Comparison of ENCODE assay signal across 2 cellular contexts in genomic region chr11:73218106-73218829, GRCh38.
A peak's percentile ranks its signal among the peaks of the same experiment; 100 is the strongest.
TF ChIP-seq lines count a peak whose summit lies in the region.

TSS of gene P2RY2 (plus strand) at chr11:73218281. CDS start at chr11:73234160, 15,879 bp downstream.

TF ChIP-seq in HEK293, 187 proteins besides CTCF, POLR2A, EP300 and RAD21 (continued from another document):
- TF ChIP-seq AEBP2 (tag by site-specific recombination; IDR thresholded peaks at IDR 0.05; ENCODE audit: borderline replicate concordance) (no peak), ZNF514 (tag by site-specific recombination; IDR thresholded peaks at IDR 0.05) (no peak), ZNF202 (tag by site-specific recombination; IDR thresholded peaks at IDR 0.05; ENCODE audit: borderline replicate concordance) (no peak), SETDB1 (IDR thresholded peaks at IDR 0.05; ENCODE audit: insufficient read length, low read length) (no peak), HOXD13 (CRISPR knock-in tag; IDR thresholded peaks at IDR 0.05; ENCODE audit: borderline replicate concordance) (no peak), ZNF214 (tag by site-specific recombination; IDR thresholded peaks at IDR 0.05; ENCODE audit: borderline replicate concordance) (no peak), HOXC10 (CRISPR knock-in tag; IDR thresholded peaks at IDR 0.05) (no peak), KLF7 (tag by site-specific recombination; IDR thresholded peaks at IDR 0.05; ENCODE audit: borderline replicate concordance) (peak; percentile 20; the same call in 1 of the 2 replicates), ZBTB1 (tag by site-specific recombination; IDR thresholded peaks at IDR 0.05) (no peak), ZNF664 (tag by site-specific recombination; IDR thresholded peaks at IDR 0.05) (no peak), ZNF776 (tag by site-specific recombination; IDR thresholded peaks at IDR 0.05; ENCODE audit: borderline replicate concordance) (no peak), ZNF707 (tag by site-specific recombination; IDR thresholded peaks at IDR 0.05) (no peak), SCRT2 (tag by site-specific recombination; IDR thresholded peaks at IDR 0.05) (no peak), ZNF501 (tag by site-specific recombination; IDR thresholded peaks at IDR 0.05) (peak; percentile 42; the same call in 1 of the 2 replicates), ZNF747 (tag by site-specific recombination; IDR thresholded peaks at IDR 0.05) (no peak), ZNF394 (tag by site-specific recombination; IDR thresholded peaks at IDR 0.05; ENCODE audit: borderline replicate concordance) (peak; percentile 57; the same call in 1 of the 2 replicates), ZNF133 (tag by site-specific recombination; IDR thresholded peaks at IDR 0.05) (no peak), ZNF571 (tag by site-specific recombination; IDR thresholded peaks at IDR 0.05) (no peak), GLI2 (tag by site-specific recombination; IDR thresholded peaks at IDR 0.05; ENCODE audit: borderline replicate concordance, low read depth) (no peak), ZBTB10 (tag by site-specific recombination; IDR thresholded peaks at IDR 0.05) (0 out of 2 replicates have a peak, but pooled peaks have one; percentile 36), ZNF416 (tag by site-specific recombination; IDR thresholded peaks at IDR 0.05) (no peak), BCL11A (tag by site-specific recombination; IDR thresholded peaks at IDR 0.05; ENCODE audit: low read depth) (no peak), ZNF266 (tag by site-specific recombination; IDR thresholded peaks at IDR 0.05; ENCODE audit: low read depth) (no peak), WT1 (tag by site-specific recombination; IDR thresholded peaks at IDR 0.05) (no peak; the same call in 1 of the 2 replicates), ZNF76 (tag by site-specific recombination; IDR thresholded peaks at IDR 0.05; ENCODE audit: borderline replicate concordance, low read depth) (0 out of 2 replicates have a peak, but pooled peaks have one; percentile 13), ZNF362 (tag by site-specific recombination; IDR thresholded peaks at IDR 0.05) (no peak), ZNF37A (tag by site-specific recombination; IDR thresholded peaks at IDR 0.05) (no peak)

TF ChIP-seq in HepG2, 621 proteins besides CTCF, POLR2A, EP300 and RAD21 (continued from another document and continues in another):
- no peak for TF ChIP-seq KIAA2018 (CRISPR knock-in tag; IDR thresholded peaks at IDR 0.05; ENCODE audit: borderline replicate concordance)
- no peak for TF ChIP-seq ZKSCAN5 (CRISPR knock-in tag; IDR thresholded peaks at IDR 0.05)
- TF ChIP-seq PHF8 (CRISPR knock-in tag; IDR thresholded peaks at IDR 0.05) = peak; percentile 65; the same call in 1 of the 2 replicates
- TF ChIP-seq ZNF496 (CRISPR knock-in tag; IDR thresholded peaks at IDR 0.05; ENCODE audit: insufficient replicate concordance) = no peak
- no peak for TF ChIP-seq KLF9 (CRISPR knock-in tag; IDR thresholded peaks at IDR 0.05; ENCODE audit: low read depth)
- peak; percentile 67 for TF ChIP-seq ATF7-NPFF (CRISPR knock-in tag; IDR thresholded peaks at IDR 0.05; ENCODE audit: low read depth)
- TF ChIP-seq RBFOX2 (IDR thresholded peaks at IDR 0.05; ENCODE audit: low read depth, low read length) = peak; percentile 67
- no peak for TF ChIP-seq NCOA5 (CRISPR knock-in tag; IDR thresholded peaks at IDR 0.05)
- peak; percentile 83 for TF ChIP-seq MXD1 (CRISPR knock-in tag; IDR thresholded peaks at IDR 0.05)
- TF ChIP-seq TOPORS (CRISPR knock-in tag; IDR thresholded peaks at IDR 0.05) = no peak
- TF ChIP-seq ZNF530 (CRISPR knock-in tag; IDR thresholded peaks at IDR 0.05; ENCODE audit: low read depth) = no peak
- peak; percentile 74; the same call in 1 of the 2 replicates for TF ChIP-seq ZNF556 (CRISPR knock-in tag; IDR thresholded peaks at IDR 0.05; ENCODE audit: borderline replicate concordance)
- TF ChIP-seq ZBED4 (CRISPR knock-in tag; IDR thresholded peaks at IDR 0.05; ENCODE audit: borderline replicate concordance) = peak; percentile 39; the same call in 1 of the 2 replicates
- TF ChIP-seq PHB2 (IDR thresholded peaks at IDR 0.05; ENCODE audit: partially characterized antibody) = no peak
- peak; percentile 31; the same call in 1 of the 2 replicates for TF ChIP-seq GMEB1 (CRISPR knock-in tag; IDR thresholded peaks at IDR 0.05; ENCODE audit: borderline replicate concordance)
- peak; percentile 61; the same call in 1 of the 2 replicates for TF ChIP-seq ZNF574 (CRISPR knock-in tag; IDR thresholded peaks at IDR 0.05)
- TF ChIP-seq PBX3 (CRISPR knock-in tag; IDR thresholded peaks at IDR 0.05; ENCODE audit: borderline replicate concordance) = peak; percentile 73; the same call in 1 of the 2 replicates
- TF ChIP-seq ZNF12 (CRISPR knock-in tag; IDR thresholded peaks at IDR 0.05) = no peak
- 0 out of 2 replicates have a peak, but pooled peaks have one; percentile 17 for TF ChIP-seq ZNF629 (CRISPR knock-in tag; conservative IDR thresholded peaks at IDR 0.05)
- TF ChIP-seq NRL (CRISPR knock-in tag; IDR thresholded peaks at IDR 0.05; ENCODE audit: borderline replicate concordance) = peak; percentile 70; the same call in 1 of the 2 replicates
- TF ChIP-seq IKZF4 (CRISPR knock-in tag; IDR thresholded peaks at IDR 0.05; ENCODE audit: borderline replicate concordance, low read depth, not compliant biosample characterization) = peak; percentile 67
- no peak for TF ChIP-seq SOX6 (IDR thresholded peaks at IDR 0.05)
- TF ChIP-seq SOX6 (CRISPR knock-in tag; IDR thresholded peaks at IDR 0.05) = peak; percentile 21; the same call in 1 of the 2 replicates
- no peak for TF ChIP-seq NR2F6 (IDR thresholded peaks at IDR 0.05)
- peak; percentile 71; the same call in 1 of the 2 replicates for TF ChIP-seq NR2F6 (CRISPR knock-in tag; IDR thresholded peaks at IDR 0.05)
- TF ChIP-seq IRX3 (CRISPR knock-in tag; IDR thresholded peaks at IDR 0.05; ENCODE audit: borderline replicate concordance, low read depth) = no peak
